In genomic region chr9:89863837-89864236, GRCh38 we compare ENCODE assay signal across 23 cellular contexts.
DNase-seq lines count a peak whose midpoint lies in the region; ATAC-seq and TF ChIP-seq lines count a peak whose summit lies in the region.
"Had no signal": no experiment of that assay in that cellular context is flagged by ENCODE, and none has a peak within 500 bp of the region (broad histone marks: within the 10 kb centered on the region; RNA-seq: fewer than 3 reads in every experiment).

No MANE protein-coding gene starts in this region.

- intact Hi-C loops in sigmoid colon (cut with DNase I), result no loop called here

- no peak overlapping the region for H3K4me3 ChIP-seq in sigmoid colon
- H3K4me3 ChIP-seq: A549, HAP-1, K562, MG63, stomach, transverse colon had no signal

- no peaks in the 10 kb centered on the region for H3K36me3 ChIP-seq in sigmoid colon
- H3K36me3 ChIP-seq: HAP-1, MG63, stomach, transverse colon had no signal

- no peaks in the 10 kb centered on the region for H3K27me3 ChIP-seq in sigmoid colon
- H3K27me3 ChIP-seq: MG63, stomach, transverse colon had no signal

- ATAC-seq in HG03457 (IDR thresholded peaks at IDR 0.05; ENCODE audit: unreplicated experiment), result no peak
- ATAC-seq: A549, K562 had no signal

- DNase-seq in NCI-H146 (lab: John Stamatoyannopoulos, UW), result peak; percentile 51
- no peak for DNase-seq in NCI-H146 treated with DMSO at 0.1 percent for 48 hours (lab: John Stamatoyannopoulos, UW; ENCODE audit: unreplicated experiment)
- peak; percentile 47 for DNase-seq in DMS153 (lab: John Stamatoyannopoulos, UW)
- peak; percentile 35 for DNase-seq in sigmoid colon
- no peak for DNase-seq in NCI-H1105 treated with DMSO at 0.1 percent for 48 hours (lab: John Stamatoyannopoulos, UW)
- no peak for DNase-seq in stimulated activated CD4-positive, alpha-beta T cell treated with anti-CD3 and anti-CD28 coated beads, Interleukin-12 subunit alpha, Interleukin-12 subunit beta, amount 100 ng/mL, for 4 hours
- DNase-seq: activated B cell treated with CpG ODN at 0.5 μM for 24 hours; activated CD4-positive, alpha-beta T cell treated with anti-CD3 and anti-CD28 coated beads, Interleukin-2, amount 50 U/mL, for 48 hours; amniotic stem cell; Calu3; dermis blood vessel endothelial cell; MG63; NCI-H524 treated with DMSO at 0.1 percent for 48 hours; occipital lobe; retina; stomach; T-helper 9 cell; transverse colon had no signal

- no peak for TF ChIP-seq POLR2A in sigmoid colon (IDR thresholded peaks at IDR 0.05)

- 79% methylated on average over 6 of the region's 6 CpGs for WGBS in sigmoid colon, 2 donors

- H3K9me3 ChIP-seq in sigmoid colon, result no peaks in the 10 kb centered on the region
- H3K9me3 ChIP-seq: A549, HAP-1, MG63, stomach, transverse colon had no signal

- TF ChIP-seq CTCF in VCaP (conservative IDR thresholded peaks at IDR 0.05) (no peak), sigmoid colon (IDR thresholded peaks at IDR 0.05) (no peak)

- peak overlapping the region; percentile 30 for H3K27ac ChIP-seq in VCaP
- no peak overlapping the region for H3K27ac ChIP-seq in sigmoid colon
- H3K27ac ChIP-seq: A549, stomach, transverse colon had no signal

- H3K4me1 ChIP-seq in sigmoid colon, result no peaks in the 10 kb centered on the region
- H3K4me1 ChIP-seq: A549, HAP-1, transverse colon had no signal

- TF ChIP-seq EP300 in sigmoid colon (IDR thresholded peaks at IDR 0.05), result no peak

Comparison
In these comparisons a context has a peak if more than half of its experiments do, and no peak if none do; other contexts are left out.
1. DNase-seq: peak in NCI-H146 (single experiment), DMS153 (single experiment) and sigmoid colon (single experiment); none in NCI-H146 treated with DMSO at 0.1 percent for 48 hours (single experiment), NCI-H1105 treated with DMSO at 0.1 percent for 48 hours (single experiment) and stimulated activated CD4-positive, alpha-beta T cell treated with anti-CD3 and anti-CD28 coated beads, Interleukin-12 subunit alpha, Interleukin-12 subunit beta, amount 100 ng/mL, for 4 hours (single experiment).